2 cellular contexts compared by ENCODE assay signal in the genomic region with DNA sequence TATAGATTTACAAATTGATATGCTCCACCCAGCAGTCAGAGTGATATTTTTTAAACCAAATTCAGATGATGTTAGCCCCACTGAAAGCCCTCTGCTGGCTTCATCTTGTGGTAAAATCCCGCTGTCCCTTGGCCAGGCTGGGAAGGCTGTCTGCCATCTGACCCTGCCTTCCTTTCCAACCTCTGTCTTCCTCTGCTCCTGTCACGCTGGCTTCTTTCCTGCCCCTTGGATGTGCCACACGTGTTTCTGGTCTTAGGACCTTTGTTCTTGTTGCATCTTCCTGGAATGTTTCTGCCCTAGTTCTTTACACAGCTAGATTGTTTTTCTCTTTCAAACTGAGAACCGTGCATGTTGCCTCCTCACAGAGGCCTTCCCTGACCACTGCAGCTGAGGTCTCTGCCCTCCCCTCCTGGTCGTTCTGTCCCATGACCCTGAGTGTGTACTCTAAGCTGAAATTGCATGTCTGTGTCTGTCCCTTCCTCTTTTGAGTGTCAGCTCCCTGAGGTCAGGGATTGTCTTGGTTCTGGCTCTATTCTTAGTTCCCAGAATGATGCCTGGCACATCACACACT.
A peak's percentile ranks its signal among the peaks of the same experiment; 100 is the strongest.
TF ChIP-seq lines count a peak whose summit lies in the region.

No MANE protein-coding gene starts in this region.

TF ChIP-seq in K562, 482 proteins besides CTCF, POLR2A, EP300 and RAD21:
- TF ChIP-seq ZNF23 (CRISPR knock-in tag; IDR thresholded peaks at IDR 0.05) (no peak), SPI1 (IDR thresholded peaks at IDR 0.05; ENCODE audit: borderline replicate concordance, low read depth, low read length) (0 out of 2 replicates have a peak, but pooled peaks have one; percentile 7)

TF ChIP-seq in HepG2, 621 proteins besides CTCF, POLR2A, EP300 and RAD21:
- no peak for TF ChIP-seq ZBTB3 (CRISPR knock-in tag; IDR thresholded peaks at IDR 0.05; ENCODE audit: borderline replicate concordance, low read depth)
- TF ChIP-seq RCOR2 (CRISPR knock-in tag; IDR thresholded peaks at IDR 0.05) = no peak
- TF ChIP-seq ZNF7 (CRISPR knock-in tag; IDR thresholded peaks at IDR 0.05) = no peak
- no peak for TF ChIP-seq MBD4 (IDR thresholded peaks at IDR 0.05; ENCODE audit: borderline replicate concordance, low read length)
- no peak for TF ChIP-seq NCOA1 (CRISPR knock-in tag; IDR thresholded peaks at IDR 0.05)
- TF ChIP-seq POLR2G (IDR thresholded peaks at IDR 0.05; ENCODE audit: low read depth, low read length) = no peak
- TF ChIP-seq RFX3 (CRISPR knock-in tag; IDR thresholded peaks at IDR 0.05) = no peak
- no peak for TF ChIP-seq ZNF3 (CRISPR knock-in tag; IDR thresholded peaks at IDR 0.05)
- no peak for TF ChIP-seq NR2C2 (CRISPR knock-in tag; IDR thresholded peaks at IDR 0.05; ENCODE audit: borderline replicate concordance)
TF ChIP-seq in HepG2: peak in this region for 0.
